16 cellular contexts compared by ENCODE assay signal in genomic region chr6:132227937-132228336, GRCh38.
DNase-seq lines count a peak whose midpoint lies in the region; ATAC-seq and TF ChIP-seq lines count a peak whose summit lies in the region.
"Had no signal": no experiment of that assay in that cellular context is flagged by ENCODE, and none has a peak within 500 bp of the region (broad histone marks: within the 10 kb centered on the region; RNA-seq: fewer than 3 reads in every experiment).

No MANE protein-coding gene starts in this region.

- H3K36me3 ChIP-seq in brain microvascular endothelial cell (replicated peaks), result no peaks in the 10 kb centered on the region
- no peaks in the 10 kb centered on the region for H3K36me3 ChIP-seq in heart right ventricle
- no peaks in the 10 kb centered on the region for H3K36me3 ChIP-seq in thoracic aorta
- H3K36me3 ChIP-seq: thyroid gland had no signal

- peak in 5 of 8 donors; percentile 8 to 72 (median 49) for ATAC-seq in heart right ventricle
- peak; percentile 55 for ATAC-seq in thoracic aorta (ENCODE audit: insufficient number of reproducible peaks, low FRiP score, low read depth)
- ATAC-seq: activated naive CD8-positive, alpha-beta T cell treated with anti-CD3 and anti-CD28 coated beads, Interleukin-2, amount 50 U/mL, for 24 hours; activated T-helper 17 cell treated with anti-CD3 and anti-CD28 coated beads, Interleukin-2, amount 50 U/mL, for 72 hours had no signal

- peaks cover 0 to 17% (median 0%) of the 10 kb centered on the region in 11 donors for H3K9me3 ChIP-seq in heart right ventricle
- H3K9me3 ChIP-seq in thoracic aorta, result no peaks in the 10 kb centered on the region
- H3K9me3 ChIP-seq: thyroid gland had no signal

- H3K4me3 ChIP-seq in brain microvascular endothelial cell (ENCODE audit: low read depth, low read length) (no peak overlapping the region), heart right ventricle (no peak overlapping the region), thoracic aorta (no peak overlapping the region)
- H3K4me3 ChIP-seq: thyroid gland had no signal

- in situ Hi-C loops in brain microvascular endothelial cell (cut with HindIII; ENCODE audit: low pct_ligation_motif_present, low sequenced_read_pairs), result no loop called here

- H3K27me3 ChIP-seq in brain microvascular endothelial cell (replicated peaks) (no peaks in the 10 kb centered on the region), heart right ventricle (no peaks in the 10 kb centered on the region), thoracic aorta (replicated peaks; ENCODE audit: insufficient read depth) (no peaks in the 10 kb centered on the region)
- H3K27me3 ChIP-seq: thyroid gland had no signal

- DNase-seq in HCEC 1CT, result peak; percentile 1
- peak; percentile 77 for DNase-seq in brain microvascular endothelial cell
- no peak for DNase-seq in heart right ventricle
- DNase-seq in thoracic aorta (ENCODE audit: low spot score), result no peak
- no peak for DNase-seq in hippocampal formation (lab: John Stamatoyannopoulos, UW)
- no peak for DNase-seq in effector CD8-positive, alpha-beta T cell (lab: John Stamatoyannopoulos, UW)
- DNase-seq in iPS-NIHi11 (ENCODE audit: low spot score), result no peak
- DNase-seq: activated naive CD8-positive, alpha-beta T cell treated with anti-CD3 and anti-CD28 coated beads, Interleukin-2, amount 50 U/mL, for 24 hours; hypothalamus; NCI-H2081 treated with DMSO at 0.1 percent for 48 hours; NCI-H748 treated with DMSO at 0.1 percent for 48 hours; occipital lobe; thyroid gland had no signal

- TF ChIP-seq CTCF in brain microvascular endothelial cell (IDR thresholded peaks at IDR 0.05; ENCODE audit: low read depth, low read length, missing control alignments), result no peak
- no peak for TF ChIP-seq CTCF in heart right ventricle (IDR thresholded peaks at IDR 0.05)
- TF ChIP-seq CTCF in thoracic aorta (IDR thresholded peaks at IDR 0.05), result no peak

- H3K4me1 ChIP-seq in heart right ventricle (no peaks in the 10 kb centered on the region), thoracic aorta (ENCODE audit: control insufficient read depth in 1 of 2, low read depth in 2 of 2) (peaks cover 0 to 18% of the 10 kb centered on the region in 2 donors)
- H3K4me1 ChIP-seq: thyroid gland had no signal

- H3K27ac ChIP-seq in brain microvascular endothelial cell (peak overlapping the region; percentile 14), heart right ventricle (peak overlapping the region in 3 of 10 donors; percentile 0 to 28 (median 10)), thoracic aorta (peak overlapping the region; percentile 26 to 40)
- H3K27ac ChIP-seq: C4-2B, thyroid gland, VCaP had no signal

- intact Hi-C loops in heart right ventricle (cut with DNase I), result no loop called here

Comparison
In these comparisons a context has a peak if more than half of its experiments do, and no peak if none do; other contexts are left out.
1. DNase-seq: peak in HCEC 1CT (single experiment) and brain microvascular endothelial cell (single experiment); none in heart right ventricle (0 of 2), thoracic aorta (single experiment), hippocampal formation (0 of 2), effector CD8-positive, alpha-beta T cell (single experiment) and iPS-NIHi11 (single experiment).